In the genomic region with DNA sequence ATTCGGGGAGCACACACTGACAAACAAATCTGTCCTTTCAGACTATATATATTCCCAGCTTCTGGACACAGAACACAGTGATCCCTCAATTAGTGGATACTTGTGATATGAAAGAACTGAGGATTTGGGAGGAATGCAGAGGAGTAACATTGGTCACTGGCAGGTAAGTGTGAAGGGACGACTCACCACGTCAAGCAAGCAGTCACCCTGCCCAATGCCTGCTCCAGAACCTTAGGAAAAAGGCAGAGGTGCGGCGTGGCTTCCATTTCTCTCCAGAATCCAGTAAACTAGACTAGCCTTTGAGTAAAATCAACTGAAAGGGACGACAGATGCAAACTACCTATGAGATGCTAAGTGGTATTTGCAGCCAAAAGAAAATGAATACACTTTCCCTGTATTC, we compare ENCODE assay signal across 9 cellular contexts. TPM values are rescaled to one million over a fixed set of nuclear protein-coding genes. Genes with fewer than 3 reads are reported as not detected.
DNase-seq lines count a peak whose midpoint lies in the region; ATAC-seq and TF ChIP-seq lines count a peak whose summit lies in the region.
"Had no signal": no experiment of that assay in that cellular context is flagged by ENCODE, and none has a peak within 500 bp of the region (broad histone marks: within the 10 kb centered on the region; RNA-seq: fewer than 3 reads in every experiment).

No MANE protein-coding gene starts in this region.

- peak overlapping the region; percentile 87 for H3K4me3 Mint-ChIP-seq in activated CD8-positive, alpha-beta memory T cell treated with anti-CD3 and anti-CD28 coated beads, Interleukin-2, amount 10 ng/mL, durations not matched to agents 7 days and 5 days
- peak overlapping the region; percentile 90 for H3K4me3 Mint-ChIP-seq in activated naive CD8-positive, alpha-beta T cell treated with anti-CD3 and anti-CD28 coated beads, Interleukin-2, amount 50 U/mL, for 24 hours

- CTCF ChIA-PET in activated CD8-positive, alpha-beta memory T cell treated with anti-CD3 and anti-CD28 coated beads, Interleukin-2, amount 10 ng/mL, durations not matched to agents 7 days and 5 days (lab: Charles Lee), result interaction anchor here (2.3 kb wide), 2 partner anchors 10 to 198 kb away, joined by 10 to 19 read pairs; a partner anchor contains a TSS

- H3K27me3 ChIP-seq in left lung (no peaks in the 10 kb centered on the region), thoracic aorta (replicated peaks; ENCODE audit: insufficient read depth) (no peaks in the 10 kb centered on the region)

- ATAC-seq in activated CD8-positive, alpha-beta memory T cell treated with anti-CD3 and anti-CD28 coated beads, Interleukin-2, amount 10 ng/mL, durations not matched to agents 7 days and 5 days, result no peak
- no peak for ATAC-seq in activated naive CD8-positive, alpha-beta T cell treated with anti-CD3 and anti-CD28 coated beads, Interleukin-2, amount 50 U/mL, for 24 hours
- ATAC-seq in left lung (no peak), thoracic aorta (ENCODE audit: insufficient number of reproducible peaks, low FRiP score, low read depth) (no peak)

- intact Hi-C loops in left lung (cut with DNase I), result no loop called here

- peak overlapping the region; percentile 72 for H3K27ac Mint-ChIP-seq in activated CD8-positive, alpha-beta memory T cell treated with anti-CD3 and anti-CD28 coated beads, Interleukin-2, amount 10 ng/mL, durations not matched to agents 7 days and 5 days
- no peak overlapping the region for H3K27ac Mint-ChIP-seq in activated naive CD8-positive, alpha-beta T cell treated with anti-CD3 and anti-CD28 coated beads, Interleukin-2, amount 50 U/mL, for 24 hours

- TF ChIP-seq CTCF in left lung (IDR thresholded peaks at IDR 0.05), result no peak
- TF ChIP-seq CTCF in thoracic aorta (IDR thresholded peaks at IDR 0.05), result no peak

- peaks cover 0 to 14% of the 10 kb centered on the region in 2 donors for H3K36me3 ChIP-seq in left lung
- peaks cover 4% of the 10 kb centered on the region for H3K36me3 ChIP-seq in thoracic aorta

- peaks cover 18% of the 10 kb centered on the region for H3K36me3 Mint-ChIP-seq in activated CD8-positive, alpha-beta memory T cell treated with anti-CD3 and anti-CD28 coated beads, Interleukin-2, amount 10 ng/mL, durations not matched to agents 7 days and 5 days
- peaks cover 14% of the 10 kb centered on the region for H3K36me3 Mint-ChIP-seq in activated naive CD8-positive, alpha-beta T cell treated with anti-CD3 and anti-CD28 coated beads, Interleukin-2, amount 50 U/mL, for 24 hours (ENCODE audit: low read depth)

- H3K4me3 ChIP-seq in left lung, result peak overlapping the region; percentile 88 to 95
- H3K4me3 ChIP-seq in thoracic aorta, result peak overlapping the region; percentile 85

- DNase-seq in activated CD8-positive, alpha-beta memory T cell treated with anti-CD3 and anti-CD28 coated beads, Interleukin-2, amount 10 ng/mL, durations not matched to agents 7 days and 5 days, result no peak
- no peak for DNase-seq in activated CD8-positive, alpha-beta memory T cell treated with anti-CD3 and anti-CD28 coated beads for 24 hours
- DNase-seq in activated naive CD8-positive, alpha-beta T cell treated with anti-CD3 and anti-CD28 coated beads, Interleukin-2, amount 50 U/mL, for 24 hours, result no peak
- DNase-seq in left lung (no peak), thoracic aorta (ENCODE audit: low spot score) (no peak), NCI-H1417 (lab: John Stamatoyannopoulos, UW) (no peak), OCI-M2 (lab: John Stamatoyannopoulos, UW; ENCODE audit: unreplicated experiment) (no peak)
- no peak for DNase-seq in NK-92 treated with Interleukin-12 subunit alpha and Interleukin-12 subunit beta, amount 100 ng/mL, for 24 hours (lab: John Stamatoyannopoulos, UW)
- DNase-seq: NCI-H2107 had no signal

- no peaks in the 10 kb centered on the region for H3K27me3 Mint-ChIP-seq in activated CD8-positive, alpha-beta memory T cell treated with anti-CD3 and anti-CD28 coated beads, Interleukin-2, amount 10 ng/mL, durations not matched to agents 7 days and 5 days
- H3K27me3 Mint-ChIP-seq in activated naive CD8-positive, alpha-beta T cell treated with anti-CD3 and anti-CD28 coated beads, Interleukin-2, amount 50 U/mL, for 24 hours, result no peaks in the 10 kb centered on the region

- H3K4me1 ChIP-seq in left lung (peaks cover 4 to 61% of the 10 kb centered on the region in 2 donors), thoracic aorta (ENCODE audit: control insufficient read depth in 1 of 2, low read depth in 2 of 2) (peaks cover 5 to 18% of the 10 kb centered on the region in 2 donors)

- H3K9me3 ChIP-seq in left lung, result no peaks in the 10 kb centered on the region
- no peaks in the 10 kb centered on the region for H3K9me3 ChIP-seq in thoracic aorta

- peak overlapping the region; percentile 83 to 92 for H3K27ac ChIP-seq in left lung
- H3K27ac ChIP-seq in thoracic aorta, result no peak overlapping the region

- H3K9me3 Mint-ChIP-seq in activated CD8-positive, alpha-beta memory T cell treated with anti-CD3 and anti-CD28 coated beads, Interleukin-2, amount 10 ng/mL, durations not matched to agents 7 days and 5 days (ENCODE audit: low read depth), result no peaks in the 10 kb centered on the region
- H3K9me3 Mint-ChIP-seq in activated naive CD8-positive, alpha-beta T cell treated with anti-CD3 and anti-CD28 coated beads, Interleukin-2, amount 50 U/mL, for 24 hours, result no peaks in the 10 kb centered on the region

- H3K4me1 Mint-ChIP-seq in activated CD8-positive, alpha-beta memory T cell treated with anti-CD3 and anti-CD28 coated beads, Interleukin-2, amount 10 ng/mL, durations not matched to agents 7 days and 5 days, result peaks cover 39% of the 10 kb centered on the region
- H3K4me1 Mint-ChIP-seq in activated naive CD8-positive, alpha-beta T cell treated with anti-CD3 and anti-CD28 coated beads, Interleukin-2, amount 50 U/mL, for 24 hours, result peaks cover 38% of the 10 kb centered on the region

RNA-seq across cellular contexts. Expression of a gene that starts 1.1 kb away (rescaled TPM):
- total RNA-seq in activated CD8-positive, alpha-beta memory T cell treated with anti-CD3 and anti-CD28 coated beads, Interleukin-2, amount 10 ng/mL, durations not matched to agents 7 days and 5 days, result 10 to 100 TPM; 36.9 to 42.0 TPM
- total RNA-seq in left lung (10 to 100 TPM; 30.2 to 49.0 TPM), thoracic aorta (10 to 100 TPM; 11.0 to 21.7 TPM)

Comparison
In these comparisons a context has a peak if more than half of its experiments do, and no peak if none do; other contexts are left out.
1. H3K27ac ChIP-seq: peak in left lung (2 of 2); none in thoracic aorta (0 of 2).